ENCODE assay signal across 8 cellular contexts in the genomic region with DNA sequence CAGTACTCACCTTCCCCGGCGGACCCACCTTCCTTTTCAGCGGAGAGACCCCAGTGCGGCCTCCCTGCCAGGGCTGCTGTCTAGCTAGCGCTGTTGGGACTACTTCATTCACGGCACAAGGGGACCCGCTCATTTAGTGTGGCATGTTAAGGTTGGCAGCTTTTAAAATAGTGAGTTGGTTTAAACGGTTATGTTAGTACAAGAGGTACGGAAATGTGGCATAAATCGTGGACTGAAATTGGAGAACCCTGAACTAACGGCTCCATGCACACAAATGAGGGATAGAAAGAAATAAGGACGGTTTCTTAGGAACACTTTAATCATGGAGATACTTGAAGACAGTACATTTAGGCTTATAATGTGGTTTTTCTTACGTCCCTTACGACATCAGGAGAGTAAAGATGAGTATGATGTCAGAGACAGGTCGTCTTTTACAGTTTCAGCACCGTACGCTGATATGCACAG. TPM values are rescaled to one million over a fixed set of nuclear protein-coding genes. Genes with fewer than 3 reads are reported as not detected.
DNase-seq lines count a peak whose midpoint lies in the region; ATAC-seq and TF ChIP-seq lines count a peak whose summit lies in the region.

No MANE protein-coding gene starts in this region.

- H3K4me3 ChIP-seq in BE2C (ENCODE audit: low read depth, low read length) (peak overlapping the region; percentile 97), foreskin fibroblast (ENCODE audit: low read depth in 1 of 2, low read length in 2 of 2) (peak overlapping the region; percentile 80 to 83)

- H3K9me3 ChIP-seq in BE2C (no peaks in the 10 kb centered on the region), KOPT-K1 (ENCODE audit: insufficient read depth, low read length, poor library complexity, severe bottlenecking) (no peaks in the 10 kb centered on the region)

- DNase-seq in BE2C (no peak), foreskin fibroblast (peak in 1 of 2 donors; percentile 42), pons (ENCODE audit: low spot score) (peak; percentile 38), midbrain (lab: John Stamatoyannopoulos, UW) (no peak)
- peak; percentile 8 to 16 for DNase-seq in activated CD4-positive, alpha-beta T cell treated with anti-CD3 and anti-CD28 coated beads, Interleukin-2, amount 50 U/mL, for 4 hours

- H3K27me3 ChIP-seq in BE2C = no peaks in the 10 kb centered on the region

- no peaks in the 10 kb centered on the region; the same call in 1 of the 2 replicates for H3K4me1 ChIP-seq in BE2C

- H3K36me3 ChIP-seq in BE2C (peaks cover under 1% of the 10 kb centered on the region; the same call in 1 of the 2 replicates), KOPT-K1 (ENCODE audit: insufficient read depth, low read length) (peaks cover 21% of the 10 kb centered on the region)

- ATAC-seq in GM18519 (IDR thresholded peaks at IDR 0.05; ENCODE audit: low FRiP score, unreplicated experiment) (peak; percentile 5), HG03520 (IDR thresholded peaks at IDR 0.05; ENCODE audit: unreplicated experiment) (no peak)

- peak overlapping the region; percentile 99 for H3K27ac ChIP-seq in KOPT-K1 (ENCODE audit: low read depth, low read length, poor library complexity, severe bottlenecking)

- TF ChIP-seq CTCF in BE2C (IDR thresholded peaks at IDR 0.05; ENCODE audit: low read depth, low read length) (no peak), foreskin fibroblast (IDR thresholded peaks at IDR 0.05; ENCODE audit: low read depth, low read length) (no peak)

RNA-seq across cellular contexts. Expression of a gene that starts 0.8 kb away (rescaled TPM):
- polyA plus RNA-seq in BE2C (2012; ENCODE audit: insufficient read depth, insufficient read length, low read depth) = 29.2 TPM

RNA-seq across cellular contexts. Expression of a gene that starts 0.8 kb away (rescaled TPM):
- 120 TPM for polyA plus RNA-seq in BE2C (2012; ENCODE audit: insufficient read depth, insufficient read length, low read depth)

Comparison
In these comparisons a context has a peak if more than half of its experiments do, and no peak if none do; other contexts are left out.
1. DNase-seq: peak in activated CD4-positive, alpha-beta T cell treated with anti-CD3 and anti-CD28 coated beads, Interleukin-2, amount 50 U/mL, for 4 hours (2 of 2) and pons (single experiment); none in BE2C (single experiment) and midbrain (single experiment).